10 cellular contexts compared by ENCODE assay signal in genomic region chr2:36433311-36434217, GRCh38.
A peak's percentile ranks its signal among the peaks of the same experiment; 100 is the strongest.
DNase-seq lines count a peak whose midpoint lies in the region; ATAC-seq, FAIRE-seq and TF ChIP-seq lines count a peak whose summit lies in the region.
"Had no signal": no experiment of that assay in that cellular context is flagged by ENCODE, and none has a peak within 500 bp of the region (broad histone marks: within the 10 kb centered on the region; RNA-seq: fewer than 3 reads in every experiment).

No MANE protein-coding gene starts in this region.

- no peaks in the 10 kb centered on the region for H3K9me3 ChIP-seq in GM23248 (ENCODE audit: low read depth)
- no peaks in the 10 kb centered on the region for H3K9me3 ChIP-seq in smooth muscle cell (replicated peaks; ENCODE audit: low read depth)
- no peaks in the 10 kb centered on the region for H3K9me3 ChIP-seq in small intestine (ENCODE audit: control insufficient read depth, low read depth)

- CTCF ChIA-PET in RWPE1 (lab: Yijun Ruan, JAX) = interaction anchor here (0.6 to 1.5 kb wide), 3 partner anchors 11 to 337 kb away, joined by 3 to 4 read pairs (median 3); no protein-coding TSS in a partner anchor

- H3K4me3 ChIP-seq in GM23248 (peak overlapping the region; percentile 23), smooth muscle cell (no peak overlapping the region), small intestine (ENCODE audit: low read depth in 1 of 2, low read length in 2 of 2) (no peak overlapping the region)

- H3K79me2 ChIP-seq in GM23248 (ENCODE audit: insufficient read depth) = peaks cover 95% of the 10 kb centered on the region
- peaks cover 5% of the 10 kb centered on the region for H3K79me2 ChIP-seq in smooth muscle cell (ENCODE audit: low read depth)

- H3K27me3 ChIP-seq in GM23248 (replicated peaks; ENCODE audit: insufficient read depth) (no peaks in the 10 kb centered on the region), foreskin keratinocyte (no peaks in the 10 kb centered on the region), smooth muscle cell (ENCODE audit: low read depth) (no peaks in the 10 kb centered on the region), small intestine (ENCODE audit: control insufficient read depth in 2 of 2, insufficient read depth in 2 of 2, low read length in 2 of 2) (no peaks in the 10 kb centered on the region)

- H3K27ac ChIP-seq in GM23248 (peak overlapping the region; percentile 87), RWPE1 (peak overlapping the region; percentile 77), foreskin keratinocyte (peak overlapping the region; percentile 65), smooth muscle cell (ENCODE audit: low read depth) (no peak overlapping the region), small intestine (ENCODE audit: low read depth in 1 of 2, low read length in 1 of 2) (peak overlapping the region in 1 of 2 donors; percentile 26)

- peaks cover 22% of the 10 kb centered on the region for H3K36me3 ChIP-seq in GM23248 (ENCODE audit: low read depth)
- H3K36me3 ChIP-seq in smooth muscle cell (ENCODE audit: low read depth) = no peaks in the 10 kb centered on the region
- no peaks in the 10 kb centered on the region for H3K36me3 ChIP-seq in small intestine (ENCODE audit: control insufficient read depth in 2 of 2, insufficient read depth in 2 of 2, low read length in 2 of 2)

- H3K4me2 ChIP-seq in GM23248 (ENCODE audit: unreplicated experiment) (peak overlapping the region; percentile 68), smooth muscle cell (no peak overlapping the region)

- in situ Hi-C loops in GM23248 (cut with MboI) = no loop called here

- H4K20me1 ChIP-seq in GM23248 (ENCODE audit: insufficient read depth) (peaks cover 10% of the 10 kb centered on the region), smooth muscle cell (ENCODE audit: low read depth) (peaks cover 10% of the 10 kb centered on the region)

- ATAC-seq in foreskin keratinocyte (peak; percentile 83), sciatic nerve (peak; percentile 73), HG03439 (IDR thresholded peaks at IDR 0.05; ENCODE audit: unreplicated experiment) (no peak)

- WGBS in GM23248 (ENCODE audit: low coverage in 1 of 2, low lambda C conversion rate in 2 of 2, missing lambda C conversion rate in 2 of 2), 2 experiments = 19 to 21% methylated on average over 11 of the region's 11 CpGs
- 89% methylated on average over 11 of the region's 11 CpGs for WGBS in smooth muscle cell (ENCODE audit: low lambda C conversion rate)
- 67 to 81% (median 80%) methylated on average over 11 of the region's 11 CpGs for WGBS in small intestine, 3 donors

- peak; percentile 80 for DNase-seq in GM23248
- peak; percentile 80 for DNase-seq in RWPE1 (ENCODE audit: low spot score)
- peak; percentile 83 to 91 for DNase-seq in foreskin keratinocyte
- DNase-seq in sciatic nerve (ENCODE audit: low spot score) = no peak
- DNase-seq in smooth muscle cell (lab: John Stamatoyannopoulos, UW; ENCODE audit: unreplicated experiment) = no peak
- no peak for DNase-seq in stimulated activated CD4-positive, alpha-beta T cell treated with anti-CD3 and anti-CD28 coated beads, Interleukin-12 subunit alpha, Interleukin-12 subunit beta, amount 100 ng/mL, for 4 hours
- DNase-seq in small intestine = no peak
- DNase-seq: activated T-cell treated with anti-CD3 and anti-CD28 coated beads, Interleukin-2, amount 50 U/mL, for 48 hours; NK-92 treated with Interleukin-12 subunit alpha and Interleukin-12 subunit beta, amount 100 ng/mL, for 24 hours had no signal

- no peak for FAIRE-seq in small intestine (lab: Jason Lieb, UNC)

- TF ChIP-seq CTCF in RWPE1 (conservative IDR thresholded peaks at IDR 0.05; ENCODE audit: low read depth) (no peak), foreskin keratinocyte (conservative IDR thresholded peaks at IDR 0.05) (no peak), smooth muscle cell (IDR thresholded peaks at IDR 0.05; ENCODE audit: borderline replicate concordance, insufficient read depth, poor library complexity, severe bottlenecking) (no peak)

- no peaks in the 10 kb centered on the region for H3K9me2 ChIP-seq in GM23248 (ENCODE audit: insufficient read depth)

- H3F3A ChIP-seq in GM23248 (ENCODE audit: insufficient read depth) (peaks cover 95% of the 10 kb centered on the region), smooth muscle cell (ENCODE audit: low read depth) (no peaks in the 10 kb centered on the region)

- intact Hi-C loops in sciatic nerve (cut with DNase I) = no loop called here

- peak overlapping the region; percentile 52 for H3K9ac ChIP-seq in GM23248
- H3K9ac ChIP-seq in smooth muscle cell (ENCODE audit: low read depth) = no peak overlapping the region

- H2AFZ ChIP-seq in GM23248 (no peak overlapping the region), smooth muscle cell (ENCODE audit: low read depth) (no peak overlapping the region)

- H3K4me1 ChIP-seq in GM23248 (ENCODE audit: insufficient read depth) (peaks cover 83% of the 10 kb centered on the region), foreskin keratinocyte (peaks cover 33% of the 10 kb centered on the region), smooth muscle cell (ENCODE audit: low read depth) (peaks cover 15% of the 10 kb centered on the region), small intestine (ENCODE audit: control insufficient read depth in 2 of 2, insufficient read depth in 1 of 2, low read depth in 1 of 2, low read length in 1 of 2) (no peaks in the 10 kb centered on the region)

- POLR2A ChIA-PET in RWPE1 (lab: Yijun Ruan, JAX; ENCODE audit: low non-redundant PET) = interaction anchor here (1.0 kb wide), 1 partner anchor 29 kb away, joined by 3 read pairs; no protein-coding TSS in a partner anchor

Comparison
In these comparisons a context has a peak if more than half of its experiments do, and no peak if none do; other contexts are left out.
1. DNase-seq: peak in GM23248 (single experiment), RWPE1 (single experiment) and foreskin keratinocyte (2 of 2); none in sciatic nerve (single experiment), smooth muscle cell (single experiment), stimulated activated CD4-positive, alpha-beta T cell treated with anti-CD3 and anti-CD28 coated beads, Interleukin-12 subunit alpha, Interleukin-12 subunit beta, amount 100 ng/mL, for 4 hours (single experiment) and small intestine (single experiment).